8 cellular contexts compared by ENCODE assay signal in the genomic region with DNA sequence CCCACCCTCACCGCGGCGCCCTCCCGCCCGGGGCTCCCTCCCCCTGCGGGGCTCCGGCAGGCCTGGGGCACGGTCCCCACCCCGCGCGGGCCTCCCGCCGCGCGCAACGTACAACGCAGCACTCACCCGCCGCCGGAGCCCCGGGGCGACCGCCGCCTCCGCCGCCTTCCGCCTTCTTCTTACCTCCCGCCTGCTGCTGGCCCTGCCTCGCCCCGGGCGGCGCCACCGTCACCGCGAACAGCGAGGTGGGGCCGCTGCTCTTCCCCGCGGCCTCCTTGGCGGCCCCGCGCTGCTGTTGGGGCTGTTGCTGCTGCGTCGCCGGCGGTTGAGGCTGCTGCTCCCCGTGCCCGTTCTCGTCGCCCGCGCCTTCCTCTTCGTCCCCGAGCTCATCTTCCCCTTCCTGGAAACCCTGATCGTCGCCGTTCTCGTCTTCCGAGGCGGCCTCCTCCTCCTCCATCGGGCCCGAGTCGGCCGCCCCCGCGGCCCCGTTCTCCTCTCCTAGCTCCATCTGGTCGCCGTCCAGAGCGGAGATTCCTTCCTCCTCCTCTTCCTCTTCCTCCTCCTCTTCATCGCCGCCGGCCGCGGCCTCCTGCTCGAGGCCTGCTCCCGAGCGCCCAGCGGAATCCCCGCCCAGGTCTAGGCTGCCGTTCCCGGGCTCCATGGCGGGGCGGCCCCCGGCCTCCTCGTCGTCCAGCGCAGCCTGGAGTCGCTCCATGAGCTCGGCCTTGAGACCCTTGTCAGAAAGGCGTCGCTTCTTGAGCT. TPM values are rescaled to one million over a fixed set of nuclear protein-coding genes. Genes with fewer than 3 reads are reported as not detected.
DNase-seq lines count a peak whose midpoint lies in the region; ATAC-seq and TF ChIP-seq lines count a peak whose summit lies in the region.

No MANE protein-coding gene starts in this region.

- peak overlapping the region; percentile 100 for H3K27ac ChIP-seq in left ventricle myocardium inferior (replicated peaks)

- intact Hi-C loops in Right ventricle myocardium inferior (cut with DNase I) (loop anchor here (1.0 to 2.0 kb wide), 4 partner anchors 29 to 211 kb away; partner anchors contain the start of gene DESI2), cardiac septum (cut with DNase I) (loop anchor here (1.0 to 5.0 kb wide), 5 partner anchors 28 to 211 kb away; partner anchors contain the start of genes COX20 and DESI2), left ventricle myocardium inferior (cut with micrococcal nuclease) (loop anchor here (2.0 to 10.0 kb wide), 2 partner anchors 107 to 181 kb away; no protein-coding TSS in a partner anchor)
- intact Hi-C loops in activated T-helper 2 cell treated with anti-CD3 and anti-CD28 coated beads, Interferon-gamma antibody, Interleukin-2, Interleukin-4, amounts not matched to agents 10 μg/mL and 5 μg/mL and 100 μg/mL, durations not matched to agents 14 hours and 24 hours and 36 hours (cut with micrococcal nuclease) = loop anchor here (1.0 to 10.0 kb wide), 11 partner anchors 28 to 1701 kb away; partner anchors contain the start of genes ADSS2, CEP170, CNST and COX20

- peaks cover 75% of the 10 kb centered on the region for H3K4me1 ChIP-seq in left ventricle myocardium inferior

- H3K36me3 Mint-ChIP-seq in activated T-helper 2 cell treated with anti-CD3 and anti-CD28 coated beads, Interferon-gamma antibody, Interleukin-2, Interleukin-4, amounts not matched to agents 10 μg/mL and 5 μg/mL and 100 μg/mL, durations not matched to agents 14 hours and 24 hours and 36 hours (ENCODE audit: low read depth) = peaks cover 49% of the 10 kb centered on the region

- no peaks in the 10 kb centered on the region for H3K27me3 Mint-ChIP-seq in activated T-helper 2 cell treated with anti-CD3 and anti-CD28 coated beads, Interferon-gamma antibody, Interleukin-2, Interleukin-4, amounts not matched to agents 10 μg/mL and 5 μg/mL and 100 μg/mL, durations not matched to agents 14 hours and 24 hours and 36 hours (ENCODE audit: low read depth)

- H3K4me3 ChIP-seq in left ventricle myocardium inferior (peak overlapping the region; percentile 99), skeletal muscle cell (ENCODE audit: low read depth, low read length) (peak overlapping the region; percentile 98)

- no peak for TF ChIP-seq CTCF in left ventricle myocardium inferior (IDR thresholded peaks at IDR 0.05; ENCODE audit: borderline replicate concordance)

- H3K9me3 ChIP-seq in left ventricle myocardium inferior (replicated peaks) = no peaks in the 10 kb centered on the region

- no peaks in the 10 kb centered on the region for H3K9me3 Mint-ChIP-seq in activated T-helper 2 cell treated with anti-CD3 and anti-CD28 coated beads, Interferon-gamma antibody, Interleukin-2, Interleukin-4, amounts not matched to agents 10 μg/mL and 5 μg/mL and 100 μg/mL, durations not matched to agents 14 hours and 24 hours and 36 hours

- H3K27ac Mint-ChIP-seq in activated T-helper 2 cell treated with anti-CD3 and anti-CD28 coated beads, Interferon-gamma antibody, Interleukin-2, Interleukin-4, amounts not matched to agents 10 μg/mL and 5 μg/mL and 100 μg/mL, durations not matched to agents 14 hours and 24 hours and 36 hours = peak overlapping the region; percentile 92

- H3K27me3 ChIP-seq in left ventricle myocardium inferior (ENCODE audit: low read depth) = no peaks in the 10 kb centered on the region

- peak; percentile 82 for DNase-seq in Right ventricle myocardium inferior (ENCODE audit: missing footprints)
- no peak for DNase-seq in cardiac septum (ENCODE audit: low spot score)
- no peak for DNase-seq in activated T-helper 2 cell treated with anti-CD3 and anti-CD28 coated beads, Interferon-gamma antibody, Interleukin-2, Interleukin-4, amounts not matched to agents 10 μg/mL and 5 μg/mL and 100 μg/mL, durations not matched to agents 14 hours and 24 hours and 36 hours (ENCODE audit: low spot score)
- peak; percentile 35 for DNase-seq in left ventricle myocardium inferior
- no peak for DNase-seq in skeletal muscle cell (ENCODE audit: low read depth)
- DNase-seq in SW480 (ENCODE audit: low spot score) = no peak
- no peak for DNase-seq in NCI-H524 (lab: John Stamatoyannopoulos, UW)

- ATAC-seq in Right ventricle myocardium inferior (peak; percentile 3), HG03520 (IDR thresholded peaks at IDR 0.05; ENCODE audit: unreplicated experiment) (peak; percentile 4)

- peaks cover 22% of the 10 kb centered on the region for H3K36me3 ChIP-seq in left ventricle myocardium inferior

- peaks cover 43% of the 10 kb centered on the region for H3K4me1 Mint-ChIP-seq in activated T-helper 2 cell treated with anti-CD3 and anti-CD28 coated beads, Interferon-gamma antibody, Interleukin-2, Interleukin-4, amounts not matched to agents 10 μg/mL and 5 μg/mL and 100 μg/mL, durations not matched to agents 14 hours and 24 hours and 36 hours (ENCODE audit: low read depth)

- peak overlapping the region; percentile 99 for H3K4me3 Mint-ChIP-seq in activated T-helper 2 cell treated with anti-CD3 and anti-CD28 coated beads, Interferon-gamma antibody, Interleukin-2, Interleukin-4, amounts not matched to agents 10 μg/mL and 5 μg/mL and 100 μg/mL, durations not matched to agents 14 hours and 24 hours and 36 hours (ENCODE audit: low read depth)

RNA-seq across cellular contexts. Expression of gene HNRNPU, which starts 0.7 kb away (rescaled TPM):
- total RNA-seq in Right ventricle myocardium inferior (165 TPM), cardiac septum (192 TPM), left ventricle myocardium inferior (167 TPM)
- total RNA-seq in activated T-helper 2 cell treated with anti-CD3 and anti-CD28 coated beads, Interferon-gamma antibody, Interleukin-2, Interleukin-4, amounts not matched to agents 10 μg/mL and 5 μg/mL and 100 μg/mL, durations not matched to agents 14 hours and 24 hours and 36 hours = 569 and 589 TPM in 2 replicates

RNA-seq across cellular contexts. Expression of gene COX20, which starts 28.2 kb away (rescaled TPM):
- total RNA-seq in Right ventricle myocardium inferior (58.4 TPM), cardiac septum (83.7 TPM), left ventricle myocardium inferior (68.8 TPM)
- total RNA-seq in activated T-helper 2 cell treated with anti-CD3 and anti-CD28 coated beads, Interferon-gamma antibody, Interleukin-2, Interleukin-4, amounts not matched to agents 10 μg/mL and 5 μg/mL and 100 μg/mL, durations not matched to agents 14 hours and 24 hours and 36 hours = 27.1 and 33.2 TPM in 2 replicates

Comparison
In these comparisons a context has a peak if more than half of its experiments do, and no peak if none do; other contexts are left out.
1. DNase-seq: peak in Right ventricle myocardium inferior (single experiment) and left ventricle myocardium inferior (single experiment); none in cardiac septum (single experiment), activated T-helper 2 cell treated with anti-CD3 and anti-CD28 coated beads, Interferon-gamma antibody, Interleukin-2, Interleukin-4, amounts not matched to agents 10 μg/mL and 5 μg/mL and 100 μg/mL, durations not matched to agents 14 hours and 24 hours and 36 hours (single experiment), skeletal muscle cell (single experiment), SW480 (single experiment) and NCI-H524 (0 of 2).